12 cellular contexts compared by ENCODE assay signal in the genomic region with DNA sequence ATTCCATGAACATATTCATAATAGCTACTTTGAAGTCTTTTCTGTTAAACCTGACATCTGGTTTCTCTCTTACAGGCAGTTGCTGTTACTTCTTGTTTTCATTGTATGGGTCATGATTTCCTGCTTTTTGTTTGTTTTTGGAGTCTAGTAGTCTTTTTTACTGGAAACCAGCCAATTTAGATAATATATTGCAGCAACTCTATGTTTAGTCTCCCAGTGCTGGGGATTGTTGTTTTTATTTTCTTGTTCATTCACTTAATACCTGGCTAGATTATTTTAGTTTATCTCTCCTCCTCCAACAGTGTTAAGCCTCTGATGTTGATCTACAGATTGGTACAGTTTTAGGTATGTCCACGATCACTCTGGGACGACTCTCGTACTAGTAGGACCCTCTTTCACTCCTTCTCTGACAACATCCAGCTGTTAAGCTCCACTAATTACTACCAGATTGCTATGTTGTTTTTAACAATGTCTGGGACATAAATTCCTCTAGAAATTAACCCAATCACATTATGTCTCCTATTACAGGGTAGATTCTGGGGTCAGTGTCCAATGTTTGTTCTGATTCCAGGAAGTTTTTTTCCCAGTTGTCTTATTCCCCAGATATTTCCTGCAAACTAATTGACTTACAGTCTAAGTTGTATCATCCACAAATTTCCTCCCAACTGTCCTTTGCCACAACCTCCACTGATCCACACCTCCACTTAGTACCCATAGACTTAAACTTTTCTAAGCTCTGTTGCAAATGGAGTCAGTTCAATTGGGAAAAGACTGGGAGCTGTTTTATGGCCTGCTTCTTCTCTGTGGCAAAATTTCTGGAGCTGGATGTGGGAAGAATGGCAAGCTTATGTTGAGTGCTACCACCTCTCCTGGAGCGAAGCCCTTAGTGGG.
A peak's percentile ranks its signal among the peaks of the same experiment; 100 is the strongest.
DNase-seq lines count a peak whose midpoint lies in the region; ATAC-seq, FAIRE-seq and TF ChIP-seq lines count a peak whose summit lies in the region.
"Had no signal": no experiment of that assay in that cellular context is flagged by ENCODE, and none has a peak within 500 bp of the region (broad histone marks: within the 10 kb centered on the region; RNA-seq: fewer than 3 reads in every experiment).

No MANE protein-coding gene starts in this region.

- TF ChIP-seq CTCF in LNCaP clone FGC (IDR thresholded peaks at IDR 0.05; ENCODE audit: control insufficient read depth, extremely low read depth, insufficient read depth) (no peak), K562 (IDR thresholded peaks at IDR 0.05 in 2 of 3, conservative IDR thresholded peaks at IDR 0.05 in 1 of 3; ENCODE audit: insufficient read depth in 2 of 3, low read depth in 1 of 3, low read length in 3 of 3) (no peak)

- POLR2A ChIA-PET in K562 (lab: Yijun Ruan, JAX), result no interaction called here

- 41% methylated on average over 4 of the region's 4 CpGs for WGBS in K562 (ENCODE audit: insufficient coverage, low coverage, missing lambda C conversion rate)

- H3K27me3 ChIP-seq in K562 (ENCODE audit: control insufficient read depth in 2 of 2, insufficient read depth in 2 of 2, low read length in 2 of 2), result no peaks in the 10 kb centered on the region
- H3K27me3 ChIP-seq: SJCRH30 had no signal

- no peak for TF ChIP-seq EP300 in K562 (IDR thresholded peaks at IDR 0.05; ENCODE audit: low read length)

- H3K4me1 ChIP-seq in K562 (replicated peaks in 1 of 2; ENCODE audit: control insufficient read depth in 2 of 2, insufficient read depth in 2 of 2, low read length in 2 of 2), result peaks cover 0 to 4% of the 10 kb centered on the region in 2 experiments; a peak in 2 of 5 replicates
- H3K4me1 ChIP-seq: SJCRH30 had no signal

- no peak for FAIRE-seq in K562 (lab: Jason Lieb, UNC)
- FAIRE-seq: GM12878 had no signal

- intact Hi-C loops in K562 (cut with micrococcal nuclease), result no loop called here

- no TSS peak for BruUV-seq in K562 (replicated peaks; lab: Mats Ljungman, UMichigan)

- H3K79me2 ChIP-seq in K562 (ENCODE audit: control insufficient read depth, insufficient read depth, low read length), result no peaks in the 10 kb centered on the region

- no peak overlapping the region for H3K4me2 ChIP-seq in K562 (ENCODE audit: insufficient read depth, low read length)

- no peak for ATAC-seq in K562
- no peak for ATAC-seq in GM21825 (IDR thresholded peaks at IDR 0.05; ENCODE audit: unreplicated experiment)
- no peak for ATAC-seq in GM21576 (IDR thresholded peaks at IDR 0.05; ENCODE audit: unreplicated experiment)
- ATAC-seq: GM12878 had no signal

- H2AFZ ChIP-seq in K562 (ENCODE audit: low read depth, low read length), result peak overlapping the region; percentile 16

- H3K9ac ChIP-seq in K562 (ENCODE audit: insufficient read depth in 1 of 2, low read depth in 2 of 2, low read length in 2 of 2), result no peak overlapping the region

- H3K36me3 ChIP-seq in K562 (ENCODE audit: control insufficient read depth, insufficient read depth, low read length), result no peaks in the 10 kb centered on the region
- H3K36me3 ChIP-seq: SJCRH30 had no signal

- CTCF ChIA-PET in K562 (lab: Yijun Ruan, JAX; ENCODE audit: low intra/inter-chr PET ratio), result no interaction called here

- peaks cover 4% of the 10 kb centered on the region; the same call in 1 of the 2 replicates for H3K9me3 ChIP-seq in K562 (replicated peaks; ENCODE audit: control insufficient read depth, insufficient read depth, low read depth, low read length)
- H3K9me3 ChIP-seq: SJCRH30 had no signal

- no peaks in the 10 kb centered on the region for H3K9me1 ChIP-seq in K562 (ENCODE audit: control insufficient read depth, insufficient read depth, low read length)

- no peak for TF ChIP-seq RAD21 in K562 (CRISPR knock-in tag; conservative IDR thresholded peaks at IDR 0.05 in 1 of 2, IDR thresholded peaks at IDR 0.05 in 1 of 2)

- peak; percentile 62 for DNase-seq in COR-L47 (lab: John Stamatoyannopoulos, UW)
- DNase-seq in LNCaP clone FGC (ENCODE audit: low read depth), result peak; percentile 46
- no peak for DNase-seq in K562 (ENCODE audit: extremely low read depth in 1 of 4, low spot score in 3 of 4)
- peak; percentile 85 for DNase-seq in left kidney (ENCODE audit: low read depth, low spot score)
- no peak for DNase-seq in effector CD4-positive, alpha-beta T cell
- DNase-seq in activated CD4-positive, CD25-positive, alpha-beta regulatory T cell treated with anti-CD3 and anti-CD28 coated beads, Interleukin-2, amount 50 U/mL, for 72 hours, result no peak
- DNase-seq: activated CD4-positive, alpha-beta T cell treated with anti-CD3 and anti-CD28 coated beads for 4 hours; activated naive CD4-positive, alpha-beta T cell; SJCRH30 had no signal

- TF ChIP-seq POLR2A in K562 (conservative IDR thresholded peaks at IDR 0.05), result no peak

- no peaks in the 10 kb centered on the region for H4K20me1 ChIP-seq in K562 (replicated peaks; ENCODE audit: control insufficient read depth, insufficient read depth, low read length)

- H3K27ac ChIP-seq in K562 (ENCODE audit: extremely low read depth, low read depth, low read length), result no peak overlapping the region
- H3K27ac ChIP-seq: SJCRH30 had no signal

- no peak overlapping the region for H3K4me3 ChIP-seq in LNCaP clone FGC (ENCODE audit: low read depth, low read length)
- no peak overlapping the region for H3K4me3 ChIP-seq in K562
- H3K4me3 ChIP-seq: GM12878, SJCRH30 had no signal

- in situ Hi-C loops in K562 (cut with MboI), result no loop called here

TF ChIP-seq in K562, 482 proteins besides CTCF, POLR2A, EP300 and RAD21:
- no peak for TF ChIP-seq ZBTB8A (IDR thresholded peaks at IDR 0.05; ENCODE audit: partially characterized antibody)
- TF ChIP-seq THRAP3 (IDR thresholded peaks at IDR 0.05; ENCODE audit: borderline replicate concordance), result no peak
- no peak for TF ChIP-seq DACH1 (IDR thresholded peaks at IDR 0.05; ENCODE audit: partially characterized antibody)
- TF ChIP-seq FOXJ2 (tag; IDR thresholded peaks at IDR 0.05), result 0 out of 2 replicates have a peak, but pooled peaks have one; percentile 23
- 0 out of 4 replicates have a peak, but pooled peaks of 1 of the 2 experiments have one; percentile 34 for TF ChIP-seq FOXK2 (conservative IDR thresholded peaks at IDR 0.05 in 1 of 2, IDR thresholded peaks at IDR 0.05 in 1 of 2; ENCODE audit: low read depth in 2 of 2)
- TF ChIP-seq PYGO2 (tag; IDR thresholded peaks at IDR 0.05), result no peak
- TF ChIP-seq, protein P1, sequence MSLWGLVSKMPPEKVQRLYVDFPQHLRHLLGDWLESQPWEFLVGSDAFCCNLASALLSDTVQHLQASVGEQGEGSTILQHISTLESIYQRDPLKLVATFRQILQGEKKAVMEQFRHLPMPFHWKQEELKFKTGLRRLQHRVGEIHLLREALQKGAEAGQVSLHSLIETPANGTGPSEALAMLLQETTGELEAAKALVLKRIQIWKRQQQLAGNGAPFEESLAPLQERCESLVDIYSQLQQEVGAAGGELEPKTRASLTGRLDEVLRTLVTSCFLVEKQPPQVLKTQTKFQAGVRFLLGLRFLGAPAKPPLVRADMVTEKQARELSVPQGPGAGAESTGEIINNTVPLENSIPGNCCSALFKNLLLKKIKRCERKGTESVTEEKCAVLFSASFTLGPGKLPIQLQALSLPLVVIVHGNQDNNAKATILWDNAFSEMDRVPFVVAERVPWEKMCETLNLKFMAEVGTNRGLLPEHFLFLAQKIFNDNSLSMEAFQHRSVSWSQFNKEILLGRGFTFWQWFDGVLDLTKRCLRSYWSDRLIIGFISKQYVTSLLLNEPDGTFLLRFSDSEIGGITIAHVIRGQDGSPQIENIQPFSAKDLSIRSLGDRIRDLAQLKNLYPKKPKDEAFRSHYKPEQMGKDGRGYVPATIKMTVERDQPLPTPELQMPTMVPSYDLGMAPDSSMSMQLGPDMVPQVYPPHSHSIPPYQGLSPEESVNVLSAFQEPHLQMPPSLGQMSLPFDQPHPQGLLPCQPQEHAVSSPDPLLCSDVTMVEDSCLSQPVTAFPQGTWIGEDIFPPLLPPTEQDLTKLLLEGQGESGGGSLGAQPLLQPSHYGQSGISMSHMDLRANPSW (CRISPR knock-in tag; IDR thresholded peaks at IDR 0.05), result no peak
- peak; percentile 84 for TF ChIP-seq NFIC (IDR thresholded peaks at IDR 0.05)
- TF ChIP-seq ILF3 (IDR thresholded peaks at IDR 0.05; ENCODE audit: borderline replicate concordance), result no peak
- no peak for TF ChIP-seq POLR3G (IDR thresholded peaks at IDR 0.05; ENCODE audit: extremely low read depth, insufficient read length, insufficient replicate concordance)
- TF ChIP-seq, protein P2, sequence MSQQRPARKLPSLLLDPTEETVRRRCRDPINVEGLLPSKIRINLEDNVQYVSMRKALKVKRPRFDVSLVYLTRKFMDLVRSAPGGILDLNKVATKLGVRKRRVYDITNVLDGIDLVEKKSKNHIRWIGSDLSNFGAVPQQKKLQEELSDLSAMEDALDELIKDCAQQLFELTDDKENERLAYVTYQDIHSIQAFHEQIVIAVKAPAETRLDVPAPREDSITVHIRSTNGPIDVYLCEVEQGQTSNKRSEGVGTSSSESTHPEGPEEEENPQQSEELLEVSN (IDR thresholded peaks at IDR 0.05; ENCODE audit: borderline replicate concordance in 1 of 2, extremely low read depth in 1 of 2, insufficient read depth in 1 of 2, insufficient read length in 1 of 2, low read depth in 1 of 2, low read length in 1 of 2, poor library complexity in 1 of 2, severe bottlenecking in 1 of 2), result no peak

Comparison
In these comparisons a context has a peak if more than half of its experiments do, and no peak if none do; other contexts are left out.
1. DNase-seq: peak in COR-L47 (single experiment), LNCaP clone FGC (single experiment) and left kidney (single experiment); none in K562 (0 of 4), effector CD4-positive, alpha-beta T cell (single experiment) and activated CD4-positive, CD25-positive, alpha-beta regulatory T cell treated with anti-CD3 and anti-CD28 coated beads, Interleukin-2, amount 50 U/mL, for 72 hours (single experiment).